ENCODE assay signal across 9 cellular contexts in genomic region chr19:34429553-34429952, GRCh38. TPM values are rescaled to one million over a fixed set of nuclear protein-coding genes. Genes with fewer than 3 reads are reported as not detected.
DNase-seq lines count a peak whose midpoint lies in the region; ATAC-seq, FAIRE-seq and TF ChIP-seq lines count a peak whose summit lies in the region.
"Had no signal": no experiment of that assay in that cellular context is flagged by ENCODE, and none has a peak within 500 bp of the region (broad histone marks: within the 10 kb centered on the region; RNA-seq: fewer than 3 reads in every experiment).

No MANE protein-coding gene starts in this region.

- peak overlapping the region; percentile 3 to 98 (median 84) for H3K4me3 ChIP-seq in keratinocyte (ENCODE audit: control insufficient read depth in 2 of 3, extremely low read depth in 1 of 3, insufficient read depth in 2 of 3, low read depth in 1 of 3, low read length in 3 of 3)
- peak overlapping the region; percentile 98 for H3K4me3 ChIP-seq in thoracic aorta

- H3K9me3 ChIP-seq in keratinocyte (ENCODE audit: control insufficient read depth, low read depth, low read length) = no peaks in the 10 kb centered on the region
- H3K9me3 ChIP-seq in thoracic aorta = no peaks in the 10 kb centered on the region

- no peak for ATAC-seq in activated CD4-positive, alpha-beta T cell treated with anti-CD3 and anti-CD28 coated beads for 36 hours
- no peak for ATAC-seq in thoracic aorta (ENCODE audit: insufficient number of reproducible peaks, low FRiP score, low read depth)
- no peak for ATAC-seq in sciatic nerve

- dilution Hi-C loops in keratinocyte (cut with MboI; ENCODE audit: extremely low pct_ligation_motif_present, low sequenced_read_pairs) = no loop called here

- DNase-seq in activated CD4-positive, alpha-beta T cell treated with anti-CD3 and anti-CD28 coated beads for 36 hours = no peak
- no peak for DNase-seq in activated CD4-positive, alpha-beta T cell treated with anti-CD3 and anti-CD28 coated beads for 1 hour
- DNase-seq in keratinocyte (ENCODE audit: low read depth, low spot score) (no peak), thoracic aorta (ENCODE audit: low spot score) (no peak), sciatic nerve (ENCODE audit: low spot score) (no peak), iPS-NIHi11 (ENCODE audit: low spot score) (no peak), NCI-H774 (lab: John Stamatoyannopoulos, UW) (no peak)

- H3K4me3 Mint-ChIP-seq in activated CD4-positive, alpha-beta T cell treated with anti-CD3 and anti-CD28 coated beads for 36 hours = peak overlapping the region; percentile 99
- H3K4me3 Mint-ChIP-seq in activated naive CD8-positive, alpha-beta T cell = peak overlapping the region; percentile 99

- no peaks in the 10 kb centered on the region for H3K9me3 Mint-ChIP-seq in activated CD4-positive, alpha-beta T cell treated with anti-CD3 and anti-CD28 coated beads for 36 hours (ENCODE audit: low read depth)
- H3K9me3 Mint-ChIP-seq in activated naive CD8-positive, alpha-beta T cell (ENCODE audit: low read depth) = no peaks in the 10 kb centered on the region

- H3K4me1 ChIP-seq in keratinocyte (ENCODE audit: control insufficient read depth, extremely low read depth, insufficient read depth, low read length) (peaks cover 13% of the 10 kb centered on the region), thoracic aorta (ENCODE audit: control insufficient read depth in 1 of 2, low read depth in 2 of 2) (peaks cover 34 to 57% of the 10 kb centered on the region in 2 donors)

- no peak for FAIRE-seq in keratinocyte (lab: Jason Lieb, UNC)
- FAIRE-seq: frontal cortex had no signal

- H3K36me3 Mint-ChIP-seq in activated CD4-positive, alpha-beta T cell treated with anti-CD3 and anti-CD28 coated beads for 36 hours (ENCODE audit: low read depth) = peaks cover 45% of the 10 kb centered on the region
- peaks cover 7% of the 10 kb centered on the region for H3K36me3 Mint-ChIP-seq in activated naive CD8-positive, alpha-beta T cell

- intact Hi-C loops in activated CD4-positive, alpha-beta T cell treated with anti-CD3 and anti-CD28 coated beads for 36 hours (cut with DNase I, micrococcal nuclease) = loop anchor here (2.0 to 5.0 kb wide), 3 partner anchors 62 to 1057 kb away; partner anchors contain the start of genes CEBPG (in 1 of the 2) and GPI (in 1 of the 2)
- intact Hi-C loops in sciatic nerve (cut with DNase I) = no loop called here

- CTCF ChIA-PET in activated CD4-positive, alpha-beta T cell treated with anti-CD3 and anti-CD28 coated beads for 36 hours (lab: Charles Lee) = interaction anchor here (0.6 to 1.4 kb wide), 6 partner anchors 9 to 625 kb away, joined by 3 to 5 read pairs (median 4); no protein-coding TSS in a partner anchor

- H3K4me1 Mint-ChIP-seq in activated CD4-positive, alpha-beta T cell treated with anti-CD3 and anti-CD28 coated beads for 36 hours = peaks cover 28% of the 10 kb centered on the region
- H3K4me1 Mint-ChIP-seq in activated naive CD8-positive, alpha-beta T cell (ENCODE audit: low read depth) = peaks cover 40% of the 10 kb centered on the region

- no peaks in the 10 kb centered on the region for H3K27me3 ChIP-seq in keratinocyte (ENCODE audit: control insufficient read depth, extremely low read depth, insufficient read depth, low read length)
- H3K27me3 ChIP-seq in thoracic aorta (replicated peaks; ENCODE audit: insufficient read depth) = no peaks in the 10 kb centered on the region

- H3K36me3 ChIP-seq in keratinocyte (ENCODE audit: control insufficient read depth in 2 of 2, extremely low read depth in 1 of 2, insufficient read depth in 2 of 2, low read length in 2 of 2) (peaks cover 2 to 20% of the 10 kb centered on the region in 2 experiments), thoracic aorta (no peaks in the 10 kb centered on the region)

- H3K9me1 ChIP-seq in keratinocyte (ENCODE audit: control insufficient read depth, extremely low read depth, insufficient read depth, low read length) = peaks cover 3% of the 10 kb centered on the region

- H3K27ac Mint-ChIP-seq in activated CD4-positive, alpha-beta T cell treated with anti-CD3 and anti-CD28 coated beads for 36 hours = peak overlapping the region; percentile 92
- peak overlapping the region; percentile 98 for H3K27ac Mint-ChIP-seq in activated naive CD8-positive, alpha-beta T cell

- TF ChIP-seq CTCF in keratinocyte (optimal IDR thresholded peaks at IDR 0.05 in 1 of 3, IDR thresholded peaks at IDR 0.05 in 1 of 3, conservative IDR thresholded peaks at IDR 0.05 in 1 of 3; ENCODE audit: extremely low read depth in 1 of 3, insufficient read depth in 2 of 3, low read length in 3 of 3) (no peak), thoracic aorta (IDR thresholded peaks at IDR 0.05) (no peak)

- H3K4me2 ChIP-seq in keratinocyte (ENCODE audit: control insufficient read depth, extremely low read depth, insufficient read depth, low read depth, low read length) = peak overlapping the region; percentile 88

- H3K27ac ChIP-seq in keratinocyte (ENCODE audit: control insufficient read depth, insufficient read depth, low read length) (peak overlapping the region; percentile 77), thoracic aorta (peak overlapping the region; percentile 94 to 98)

- POLR2A ChIA-PET in activated CD4-positive, alpha-beta T cell treated with anti-CD3 and anti-CD28 coated beads for 36 hours (lab: Charles Lee) = no interaction called here

- H3K79me2 ChIP-seq in keratinocyte (ENCODE audit: control insufficient read depth, insufficient read depth, low read length) = peaks cover 60% of the 10 kb centered on the region

- H3K27me3 Mint-ChIP-seq in activated CD4-positive, alpha-beta T cell treated with anti-CD3 and anti-CD28 coated beads for 36 hours = no peaks in the 10 kb centered on the region
- H3K27me3 Mint-ChIP-seq in activated naive CD8-positive, alpha-beta T cell = no peaks in the 10 kb centered on the region

- peak overlapping the region; percentile 87 for H3K9ac ChIP-seq in keratinocyte (ENCODE audit: control insufficient read depth, extremely low read depth, insufficient read depth, low read length)

- H2AFZ ChIP-seq in keratinocyte (ENCODE audit: control insufficient read depth, low read length) = no peak overlapping the region

- H4K20me1 ChIP-seq in keratinocyte (ENCODE audit: control insufficient read depth, extremely low read depth, insufficient read depth, low read length) = peaks cover 13% of the 10 kb centered on the region

RNA-seq across cellular contexts. Expression of gene UBA2, which starts 1.4 kb away (rescaled TPM):
- total RNA-seq in activated CD4-positive, alpha-beta T cell treated with anti-CD3 and anti-CD28 coated beads for 36 hours = 100 to 1,000 TPM; 145 to 225 TPM
- polyA plus RNA-seq in keratinocyte = 85.1 to 161 TPM (median 89.7 TPM) in 3 replicates
- polyA plus RNA-seq in keratinocyte (2011; ENCODE audit: low read depth) = 184 TPM
- 73.9 and 118 TPM in 2 replicates for polyA plus RNA-seq in keratinocyte (2011; cell fraction: cytosol; rRNA removed)
- 54.9 and 57.6 TPM in 2 replicates for polyA plus RNA-seq in keratinocyte (2011; cell fraction: nucleus; rRNA removed)
- 76.0 and 87.3 TPM in 2 replicates for polyA plus RNA-seq in keratinocyte (2012; ENCODE audit: low replicate concordance)
- polyA minus RNA-seq in keratinocyte = 23.3 to 138 TPM (median 90.8 TPM) in 3 replicates
- polyA minus RNA-seq in keratinocyte (2011; cell fraction: cytosol; rRNA and poly(A)+ RNA removed) = 58.1 TPM
- 28.9 and 56.5 TPM in 2 replicates for polyA minus RNA-seq in keratinocyte (2011; cell fraction: nucleus; rRNA and poly(A)+ RNA removed)
- 100 to 1,000 TPM; 105 to 107 TPM for total RNA-seq in thoracic aorta
- 84.0 TPM for total RNA-seq in sciatic nerve

RNA-seq across cellular contexts. Expression of gene PDCD2L, which starts 25.4 kb away (rescaled TPM):
- 10 to 100 TPM; 31.0 to 35.2 TPM for total RNA-seq in activated CD4-positive, alpha-beta T cell treated with anti-CD3 and anti-CD28 coated beads for 36 hours
- 16.0 to 23.8 TPM (median 22.0 TPM) in 3 replicates for polyA plus RNA-seq in keratinocyte
- polyA plus RNA-seq in keratinocyte (2011; ENCODE audit: low read depth) = 5.6 TPM
- 19.1 and 21.7 TPM in 2 replicates for polyA plus RNA-seq in keratinocyte (2011; cell fraction: cytosol; rRNA removed)
- polyA plus RNA-seq in keratinocyte (2011; cell fraction: nucleus; rRNA removed) = 12.3 and 14.5 TPM in 2 replicates
- polyA plus RNA-seq in keratinocyte (2012; ENCODE audit: low replicate concordance) = 14.3 and 17.7 TPM in 2 replicates
- 14.6 to 19.9 TPM (median 17.1 TPM) in 3 replicates for polyA minus RNA-seq in keratinocyte
- 8.4 TPM for polyA minus RNA-seq in keratinocyte (2011; cell fraction: cytosol; rRNA and poly(A)+ RNA removed)
- 5.0 and 5.4 TPM in 2 replicates for polyA minus RNA-seq in keratinocyte (2011; cell fraction: nucleus; rRNA and poly(A)+ RNA removed)
- total RNA-seq in thoracic aorta (10 to 100 TPM in 1 of 2 donors, 1 to 10 TPM in 1; 6.2 to 12.8 TPM), sciatic nerve (11.6 TPM)

RNA-seq across cellular contexts. Expression of gene WTIP, which starts 52.0 kb away (rescaled TPM):
- 1 to 10 TPM in 1 of 2 experiments, under 1 TPM in 1; 0.60 to 1.0 TPM for total RNA-seq in activated CD4-positive, alpha-beta T cell treated with anti-CD3 and anti-CD28 coated beads for 36 hours
- polyA plus RNA-seq in keratinocyte = 13.2 to 17.7 TPM (median 14.5 TPM) in 3 replicates
- polyA plus RNA-seq in keratinocyte (2011; ENCODE audit: low read depth) = 2.5 TPM
- polyA plus RNA-seq in keratinocyte (2011; cell fraction: cytosol; rRNA removed) = 8.6 and 11.0 TPM in 2 replicates
- polyA plus RNA-seq in keratinocyte (2011; cell fraction: nucleus; rRNA removed) = 9.4 and 13.4 TPM in 2 replicates
- polyA plus RNA-seq in keratinocyte (2012; ENCODE audit: low replicate concordance) = 10.1 and 17.9 TPM in 2 replicates
- 27.2 to 30.3 TPM (median 29.4 TPM) in 3 replicates for polyA minus RNA-seq in keratinocyte
- polyA minus RNA-seq in keratinocyte (2011; cell fraction: cytosol; rRNA and poly(A)+ RNA removed) = 12.1 TPM
- 5.2 and 8.6 TPM in 2 replicates for polyA minus RNA-seq in keratinocyte (2011; cell fraction: nucleus; rRNA and poly(A)+ RNA removed)
- total RNA-seq in thoracic aorta (100 to 1,000 TPM; 110 to 175 TPM), sciatic nerve (50.1 TPM)

Comparison
In these comparisons a context has a peak if more than half of its experiments do, and no peak if none do; other contexts are left out.
1. RNA of gene WTIP, which starts 52.0 kb away (total RNA-seq): 110 to 175 TPM in thoracic aorta and 50.1 TPM in sciatic nerve (single experiment); 0.60 to 1.0 TPM in activated CD4-positive, alpha-beta T cell treated with anti-CD3 and anti-CD28 coated beads for 36 hours; every median in the first group is over 10 times any median in the second.